In genomic region chr15:75738647-75739325, GRCh38 we compare ENCODE assay signal across 8 cellular contexts. TPM values are rescaled to one million over a fixed set of nuclear protein-coding genes. Genes with fewer than 3 reads are reported as not detected.
DNase-seq lines count a peak whose midpoint lies in the region; ATAC-seq, FAIRE-seq and TF ChIP-seq lines count a peak whose summit lies in the region.

No MANE protein-coding gene starts in this region.

- H3K79me2 ChIP-seq in astrocyte (ENCODE audit: insufficient read depth, low read length): no peaks in the 10 kb centered on the region

- H3K4me1 ChIP-seq in astrocyte (ENCODE audit: insufficient read depth, low read length) (no peaks in the 10 kb centered on the region), aorta (ENCODE audit: control insufficient read depth in 1 of 2, insufficient read depth in 2 of 2, low read length in 2 of 2) (no peaks in the 10 kb centered on the region)

- peak; percentile 95 for ATAC-seq in GM18502 (IDR thresholded peaks at IDR 0.05; ENCODE audit: poor library complexity, unreplicated experiment)
- ATAC-seq in HG02943 (IDR thresholded peaks at IDR 0.05; ENCODE audit: low read depth, unreplicated experiment): peak; percentile 92
- peak; percentile 99 for ATAC-seq in aorta (ENCODE audit: low FRiP score)

- WGBS in aorta, 2 donors: 5 to 6% methylated on average over 47 to 54 of the region's 54 CpGs

- no peak overlapping the region for H3K27ac ChIP-seq in astrocyte (ENCODE audit: low read depth, low read length)
- no peak overlapping the region for H3K27ac ChIP-seq in aorta (ENCODE audit: low read depth in 1 of 2, low read length in 2 of 2)

- H3K9me3 Mint-ChIP-seq in astrocyte (ENCODE audit: unreplicated experiment): peaks cover 3% of the 10 kb centered on the region

- no peak for FAIRE-seq in astrocyte (lab: Jason Lieb, UNC)

- no peak for TF ChIP-seq CTCF in astrocyte (IDR thresholded peaks at IDR 0.05; ENCODE audit: insufficient read depth, low read depth, low read length)

- H3K36me3 ChIP-seq in astrocyte (ENCODE audit: insufficient read depth, low read length): no peaks in the 10 kb centered on the region
- H3K36me3 ChIP-seq in aorta (ENCODE audit: control insufficient read depth in 1 of 2, insufficient read depth in 2 of 2, low read length in 1 of 2): no peaks in the 10 kb centered on the region

- H3K9ac ChIP-seq in astrocyte (ENCODE audit: low read length): peak overlapping the region; percentile 81

- peak; percentile 40 for DNase-seq in NCI-H187 treated with DMSO at 0.1 percent for 48 hours (lab: John Stamatoyannopoulos, UW)
- peak; percentile 77 for DNase-seq in T-helper 22 cell (ENCODE audit: low read depth)
- DNase-seq in astrocyte (ENCODE audit: low read depth): peak; percentile 80
- peak; percentile 93 for DNase-seq in hepatic stellate cell (ENCODE audit: low spot score)
- DNase-seq in renal cortical epithelial cell (ENCODE audit: low read depth): peak; percentile 81
- peak; percentile 97 to 99 for DNase-seq in aorta

- H2AFZ ChIP-seq in astrocyte (ENCODE audit: low read depth, low read length): peak overlapping the region; percentile 97

- no peak overlapping the region for H3K27ac Mint-ChIP-seq in astrocyte (ENCODE audit: unreplicated experiment)

- peaks cover 5% of the 10 kb centered on the region for H3K4me1 Mint-ChIP-seq in astrocyte (ENCODE audit: low read depth, unreplicated experiment)

- no peaks in the 10 kb centered on the region for H3K36me3 Mint-ChIP-seq in astrocyte (ENCODE audit: low read depth, unreplicated experiment)

- peak overlapping the region; percentile 99 for H3K4me2 ChIP-seq in astrocyte (ENCODE audit: low read length)

- H3K27me3 Mint-ChIP-seq in astrocyte (ENCODE audit: low read depth, unreplicated experiment): peaks cover 15% of the 10 kb centered on the region

- H3K9me3 ChIP-seq in astrocyte (ENCODE audit: insufficient read depth, low read depth, low read length) (no peaks in the 10 kb centered on the region), aorta (ENCODE audit: control insufficient read depth, low read length) (no peaks in the 10 kb centered on the region)

- no peaks in the 10 kb centered on the region for H3K27me3 ChIP-seq in astrocyte (ENCODE audit: insufficient read depth, low read length)
- no peaks in the 10 kb centered on the region for H3K27me3 ChIP-seq in aorta (ENCODE audit: control insufficient read depth in 1 of 2, insufficient read depth in 2 of 2, low read length in 1 of 2)

- H4K20me1 ChIP-seq in astrocyte (ENCODE audit: insufficient read depth, low read length): no peaks in the 10 kb centered on the region

- H3K4me3 Mint-ChIP-seq in astrocyte (ENCODE audit: unreplicated experiment): peak overlapping the region; percentile 94

- H3K4me3 ChIP-seq in astrocyte (ENCODE audit: insufficient read depth, low read depth, low read length): peak overlapping the region; percentile 71
- peak overlapping the region; percentile 74 to 80 for H3K4me3 ChIP-seq in aorta (ENCODE audit: low read length in 2 of 2)

- intact Hi-C loops in aorta (cut with DNase I): no loop called here

RNA-seq across cellular contexts. Expression of gene CSPG4, which starts 26.1 kb away (rescaled TPM):
- total RNA-seq in astrocyte (26.9 and 47.8 TPM in 2 replicates), renal cortical epithelial cell (0.35 TPM in 2 replicates), aorta (100 to 1,000 TPM in 1 of 2 donors, 10 to 100 TPM in 1; 86.8 to 160 TPM)
- 10 to 100 TPM; 10.6 to 45.1 TPM for polyA plus RNA-seq in aorta

Comparison
In these comparisons a context has a peak if more than half of its experiments do, and no peak if none do; other contexts are left out.
1. DNase-seq: peak in every context shown above with its lines; median percentile 98 in aorta; 93 in hepatic stellate cell; 81 in renal cortical epithelial cell; 80 in astrocyte; 77 in T-helper 22 cell; 40 in NCI-H187 treated with DMSO at 0.1 percent for 48 hours.
2. RNA of gene CSPG4, which starts 26.1 kb away (total RNA-seq): 86.8 to 160 TPM in aorta and 26.9 to 47.8 TPM in astrocyte; 0.35 TPM in renal cortical epithelial cell; every median in the first group is over 10 times any median in the second.
3. Peak in every context shown above with its lines, with median percentiles within 50 percentile points of each other: ATAC-seq.